Comparison of ENCODE assay signal across 8 cellular contexts in genomic region chr5:162806195-162806594, GRCh38.
"Had no signal": no experiment of that assay in that cellular context is flagged by ENCODE, and none has a peak within 500 bp of the region (broad histone marks: within the 10 kb centered on the region; RNA-seq: fewer than 3 reads in every experiment).

No MANE protein-coding gene starts in this region.

- H3K4me2 ChIP-seq: GM23338 had no signal

- DNase-seq: GM23248, GOT3, H7, H9, HCEC 1CT, HFFc6 had no signal

- H3K27ac ChIP-seq: GM23248 had no signal

- H2AFZ ChIP-seq: GM23248, GM23338 had no signal

- H3K4me3 ChIP-seq: GM23248, GM23338, HAP-1 had no signal

- H3K9ac ChIP-seq: GM23248 had no signal

- H3K36me3 ChIP-seq: HAP-1 had no signal

- H3K9me3 ChIP-seq: HAP-1 had no signal
